In the genomic region with DNA sequence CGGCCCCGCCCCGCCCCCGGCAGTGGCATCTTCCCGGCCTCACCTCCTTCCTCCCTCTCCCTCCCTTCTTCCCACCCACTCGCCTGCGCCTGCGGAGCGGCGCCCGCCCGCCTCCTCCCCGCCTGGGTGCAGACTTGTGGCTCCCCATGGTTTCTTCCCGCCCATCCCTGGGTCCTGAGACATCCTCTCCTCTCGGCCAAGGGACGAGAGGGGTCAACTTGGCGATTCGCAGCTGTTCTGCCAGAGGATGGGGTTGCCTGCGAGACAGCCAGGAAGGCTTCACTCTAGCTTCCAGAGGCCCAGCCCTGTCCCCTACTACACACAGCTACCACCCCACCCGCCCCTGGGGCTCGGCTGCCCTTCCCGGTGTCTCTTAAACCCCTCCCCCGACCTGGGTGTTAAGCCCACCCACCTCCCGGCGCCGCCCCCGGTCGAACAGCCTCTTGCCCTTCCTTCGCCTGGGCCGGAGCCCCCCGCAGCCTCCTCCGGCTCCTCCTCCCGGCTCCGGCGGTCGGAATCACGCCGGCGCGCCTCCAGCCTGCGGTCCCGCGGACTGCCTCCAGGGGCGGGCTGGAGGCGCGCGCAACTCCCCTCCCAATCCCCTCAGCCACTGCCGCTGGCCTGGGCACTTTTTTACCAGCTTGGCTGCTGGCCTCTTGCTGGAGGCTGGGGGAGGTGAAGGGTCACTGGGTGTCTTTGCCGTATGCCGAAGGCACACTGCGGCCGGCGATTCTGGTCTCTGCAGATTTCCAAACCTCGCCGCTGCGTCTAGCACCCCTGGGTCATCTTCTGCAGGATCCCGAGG, we compare ENCODE assay signal across 1 cellular context.
A peak's percentile ranks its signal among the peaks of the same experiment; 100 is the strongest.
TF ChIP-seq lines count a peak whose summit lies in the region.

No MANE protein-coding gene starts in this region.

TF ChIP-seq in HepG2, 621 proteins besides CTCF, POLR2A, EP300 and RAD21 (continued from another document and continues in another):
- no peak for TF ChIP-seq E2F5 (CRISPR knock-in tag; conservative IDR thresholded peaks at IDR 0.05)
- TF ChIP-seq PHF20 (CRISPR knock-in tag; IDR thresholded peaks at IDR 0.05), result 0 out of 2 replicates have a peak, but pooled peaks have one; percentile 2
- no peak for TF ChIP-seq U2AF1 (optimal IDR thresholded peaks at IDR 0.05; ENCODE audit: low read depth, low read length)
- peak; percentile 4; the same call in 1 of the 2 replicates for TF ChIP-seq ZGPAT (CRISPR knock-in tag; IDR thresholded peaks at IDR 0.05)
- TF ChIP-seq KDM2A (CRISPR knock-in tag; IDR thresholded peaks at IDR 0.05; ENCODE audit: borderline replicate concordance, low read depth), result peak; percentile 45
- TF ChIP-seq ZKSCAN5 (CRISPR knock-in tag; IDR thresholded peaks at IDR 0.05), result 0 out of 2 replicates have a peak, but pooled peaks have one; percentile 25
- peak; percentile 7 to 81; a peak in 3 of 4 replicates for TF ChIP-seq HMGXB4 (CRISPR knock-in tag; IDR thresholded peaks at IDR 0.05; ENCODE audit: borderline replicate concordance in 1 of 2, low read depth in 1 of 2)
- peak; percentile 30; the same call in 1 of the 2 replicates for TF ChIP-seq MIER3 (CRISPR knock-in tag; IDR thresholded peaks at IDR 0.05; ENCODE audit: borderline replicate concordance)
- TF ChIP-seq HNRNPL (IDR thresholded peaks at IDR 0.05; ENCODE audit: low read depth, low read length), result 0 out of 2 replicates have a peak, but pooled peaks have one; percentile 67
- TF ChIP-seq ZNF512 (CRISPR knock-in tag; IDR thresholded peaks at IDR 0.05), result 0 out of 2 replicates have a peak, but pooled peaks have one; percentile 17
- 0 out of 2 replicates have a peak, but pooled peaks have one; percentile 33 for TF ChIP-seq NAIF1 (CRISPR knock-in tag; IDR thresholded peaks at IDR 0.05; ENCODE audit: borderline replicate concordance)
- TF ChIP-seq ZNF142 (CRISPR knock-in tag; IDR thresholded peaks at IDR 0.05), result 0 out of 2 replicates have a peak, but pooled peaks have one; percentile 20
- TF ChIP-seq ZFY (CRISPR knock-in tag; IDR thresholded peaks at IDR 0.05), result peak; percentile 42
- TF ChIP-seq U2AF2 (IDR thresholded peaks at IDR 0.05; ENCODE audit: low read depth, low read length), result no peak
- TF ChIP-seq, protein P1, sequence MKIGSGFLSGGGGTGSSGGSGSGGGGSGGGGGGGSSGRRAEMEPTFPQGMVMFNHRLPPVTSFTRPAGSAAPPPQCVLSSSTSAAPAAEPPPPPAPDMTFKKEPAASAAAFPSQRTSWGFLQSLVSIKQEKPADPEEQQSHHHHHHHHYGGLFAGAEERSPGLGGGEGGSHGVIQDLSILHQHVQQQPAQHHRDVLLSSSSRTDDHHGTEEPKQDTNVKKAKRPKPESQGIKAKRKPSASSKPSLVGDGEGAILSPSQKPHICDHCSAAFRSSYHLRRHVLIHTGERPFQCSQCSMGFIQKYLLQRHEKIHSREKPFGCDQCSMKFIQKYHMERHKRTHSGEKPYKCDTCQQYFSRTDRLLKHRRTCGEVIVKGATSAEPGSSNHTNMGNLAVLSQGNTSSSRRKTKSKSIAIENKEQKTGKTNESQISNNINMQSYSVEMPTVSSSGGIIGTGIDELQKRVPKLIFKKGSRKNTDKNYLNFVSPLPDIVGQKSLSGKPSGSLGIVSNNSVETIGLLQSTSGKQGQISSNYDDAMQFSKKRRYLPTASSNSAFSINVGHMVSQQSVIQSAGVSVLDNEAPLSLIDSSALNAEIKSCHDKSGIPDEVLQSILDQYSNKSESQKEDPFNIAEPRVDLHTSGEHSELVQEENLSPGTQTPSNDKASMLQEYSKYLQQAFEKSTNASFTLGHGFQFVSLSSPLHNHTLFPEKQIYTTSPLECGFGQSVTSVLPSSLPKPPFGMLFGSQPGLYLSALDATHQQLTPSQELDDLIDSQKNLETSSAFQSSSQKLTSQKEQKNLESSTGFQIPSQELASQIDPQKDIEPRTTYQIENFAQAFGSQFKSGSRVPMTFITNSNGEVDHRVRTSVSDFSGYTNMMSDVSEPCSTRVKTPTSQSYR (CRISPR knock-in tag; IDR thresholded peaks at IDR 0.05; ENCODE audit: borderline replicate concordance), result peak; percentile 55; the same call in 1 of the 2 replicates
- TF ChIP-seq MATR3 (CRISPR knock-in tag; IDR thresholded peaks at IDR 0.05), result no peak
- no peak for TF ChIP-seq ZBTB39 (CRISPR knock-in tag; IDR thresholded peaks at IDR 0.05)
- TF ChIP-seq ZKSCAN8 (CRISPR knock-in tag; IDR thresholded peaks at IDR 0.05; ENCODE audit: borderline replicate concordance), result peak; percentile 22; the same call in 1 of the 2 replicates
- TF ChIP-seq, protein P2, sequence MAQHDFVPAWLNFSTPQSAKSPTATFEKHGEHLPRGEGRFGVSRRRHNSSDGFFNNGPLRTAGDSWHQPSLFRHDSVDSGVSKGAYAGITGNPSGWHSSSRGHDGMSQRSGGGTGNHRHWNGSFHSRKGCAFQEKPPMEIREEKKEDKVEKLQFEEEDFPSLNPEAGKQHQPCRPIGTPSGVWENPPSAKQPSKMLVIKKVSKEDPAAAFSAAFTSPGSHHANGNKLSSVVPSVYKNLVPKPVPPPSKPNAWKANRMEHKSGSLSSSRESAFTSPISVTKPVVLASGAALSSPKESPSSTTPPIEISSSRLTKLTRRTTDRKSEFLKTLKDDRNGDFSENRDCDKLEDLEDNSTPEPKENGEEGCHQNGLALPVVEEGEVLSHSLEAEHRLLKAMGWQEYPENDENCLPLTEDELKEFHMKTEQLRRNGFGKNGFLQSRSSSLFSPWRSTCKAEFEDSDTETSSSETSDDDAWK (CRISPR knock-in tag; IDR thresholded peaks at IDR 0.05), result no peak
- 0 out of 2 replicates have a peak, but pooled peaks have one; percentile 29 for TF ChIP-seq MLX (CRISPR knock-in tag; IDR thresholded peaks at IDR 0.05)
- TF ChIP-seq ZNF263 (CRISPR knock-in tag; IDR thresholded peaks at IDR 0.05), result peak; percentile 64
- TF ChIP-seq CHD2 (IDR thresholded peaks at IDR 0.05; ENCODE audit: low read depth, low read length), result no peak
- peak; percentile 52; the same call in 1 of the 2 replicates for TF ChIP-seq RBFOX2 (IDR thresholded peaks at IDR 0.05; ENCODE audit: low read depth, low read length)
- TF ChIP-seq ZNF644 (CRISPR knock-in tag; IDR thresholded peaks at IDR 0.05; ENCODE audit: low read depth), result no peak
- no peak for TF ChIP-seq ZNF652 (CRISPR knock-in tag; IDR thresholded peaks at IDR 0.05; ENCODE audit: borderline replicate concordance, low read depth)
- TF ChIP-seq NR2C2 (CRISPR knock-in tag; IDR thresholded peaks at IDR 0.05; ENCODE audit: borderline replicate concordance), result peak; percentile 79; the same call in 1 of the 2 replicates
